In the genomic region with DNA sequence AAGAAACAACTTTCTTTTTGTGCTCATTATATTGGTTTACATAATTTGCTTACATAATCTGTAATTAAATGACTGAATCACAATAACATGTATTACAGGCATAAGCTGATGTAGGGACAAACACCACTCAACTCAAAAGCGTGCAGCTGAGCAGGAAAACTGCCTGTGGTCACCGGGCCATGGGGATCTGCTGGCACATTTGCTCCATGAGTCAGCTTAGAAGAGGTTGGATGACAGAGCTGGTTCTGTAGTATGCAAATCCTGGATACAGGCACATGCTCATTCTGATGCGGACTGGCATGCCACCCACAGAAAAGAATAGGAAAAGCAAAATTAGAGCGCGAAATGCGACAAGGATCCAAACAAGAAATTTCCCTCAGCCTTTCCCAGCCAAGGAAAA, we compare ENCODE assay signal across 8 cellular contexts.
DNase-seq lines count a peak whose midpoint lies in the region; ATAC-seq and TF ChIP-seq lines count a peak whose summit lies in the region.

No MANE protein-coding gene starts in this region.

- no peak overlapping the region for H3K14ac ChIP-seq in mesenchymal stem cell (ENCODE audit: low read length in 2 of 2)

- no peaks in the 10 kb centered on the region for H3K36me3 ChIP-seq in breast epithelium
- no peaks in the 10 kb centered on the region for H3K36me3 ChIP-seq in mesenchymal stem cell (ENCODE audit: control insufficient read depth in 1 of 2, insufficient read depth in 2 of 2, low read depth in 1 of 2, low read length in 2 of 2)

- H3K79me1 ChIP-seq in mesenchymal stem cell (replicated peaks; ENCODE audit: low read length, poor library complexity, severe bottlenecking), result no peaks in the 10 kb centered on the region

- no peak overlapping the region for H3K18ac ChIP-seq in mesenchymal stem cell (ENCODE audit: low read depth in 1 of 2, low read length in 2 of 2)

- no peak overlapping the region for H3K4ac ChIP-seq in mesenchymal stem cell (ENCODE audit: low read depth in 1 of 2, low read length in 2 of 2)

- H3K9me3 ChIP-seq in breast epithelium, result no peaks in the 10 kb centered on the region
- H3K9me3 ChIP-seq in mesenchymal stem cell (ENCODE audit: control insufficient read depth, low read length), result no peaks in the 10 kb centered on the region

- H3K23ac ChIP-seq in mesenchymal stem cell (ENCODE audit: low read length in 2 of 2), result no peak overlapping the region

- TF ChIP-seq POLR2A in breast epithelium (IDR thresholded peaks at IDR 0.05), result no peak

- H2BK120ac ChIP-seq in mesenchymal stem cell (ENCODE audit: low read depth, low read length), result no peak overlapping the region

- H3K4me1 ChIP-seq in breast epithelium (no peaks in the 10 kb centered on the region), mesenchymal stem cell (ENCODE audit: control insufficient read depth, insufficient read depth, low read depth, low read length) (peaks cover 20% of the 10 kb centered on the region)

- H2BK5ac ChIP-seq in mesenchymal stem cell (ENCODE audit: low read depth, low read length, poor library complexity, severe bottlenecking), result no peak overlapping the region

- no peak overlapping the region for H2BK15ac ChIP-seq in mesenchymal stem cell (ENCODE audit: low read depth, poor library complexity, severe bottlenecking)

- WGBS in mesenchymal stem cell, result 3% methylated on average over 3 of the region's 6 CpGs

- no peak overlapping the region for H3K4me2 ChIP-seq in mesenchymal stem cell (ENCODE audit: low read length, poor library complexity, severe bottlenecking)

- no peak overlapping the region for H4K91ac ChIP-seq in mesenchymal stem cell (ENCODE audit: low read length)

- H3K27me3 ChIP-seq in breast epithelium, result no peaks in the 10 kb centered on the region
- no peaks in the 10 kb centered on the region for H3K27me3 ChIP-seq in mesenchymal stem cell (ENCODE audit: control insufficient read depth in 1 of 2, insufficient read depth in 1 of 2, low read length in 2 of 2)

- peak overlapping the region; percentile 76 for H3K9ac ChIP-seq in mesenchymal stem cell (ENCODE audit: low read length)

- no peak overlapping the region for H2AFZ ChIP-seq in mesenchymal stem cell (ENCODE audit: low read depth, low read length)

- intact Hi-C loops in breast epithelium (cut with DNase I; ENCODE audit: low total_unique reads), result no loop called here

- TF ChIP-seq CTCF in breast epithelium (IDR thresholded peaks at IDR 0.05), result no peak

- ATAC-seq in GM18519 (IDR thresholded peaks at IDR 0.05; ENCODE audit: low FRiP score, unreplicated experiment) (no peak), GM19023 (IDR thresholded peaks at IDR 0.05; ENCODE audit: unreplicated experiment) (no peak)

- H4K8ac ChIP-seq in mesenchymal stem cell (ENCODE audit: low read length), result no peak overlapping the region

- H3K27ac ChIP-seq in breast epithelium (no peak overlapping the region), mesenchymal stem cell (ENCODE audit: low read length, poor library complexity, severe bottlenecking) (no peak overlapping the region)

- no peak overlapping the region for H3K4me3 ChIP-seq in breast epithelium
- H3K4me3 ChIP-seq in mesenchymal stem cell (ENCODE audit: insufficient read depth in 1 of 2, low read depth in 1 of 2, low read length in 2 of 2), result no peak overlapping the region

- peak; percentile 98 for DNase-seq in EH (ENCODE audit: low read depth)
- DNase-seq in MV-4-11 (lab: John Stamatoyannopoulos, UW), result peak; percentile 57
- DNase-seq in breast epithelium (ENCODE audit: low spot score in 2 of 2), result peak; percentile 31 to 63
- peak; percentile 98 for DNase-seq in mesenchymal stem cell
- DNase-seq in ecto neural progenitor cell (ENCODE audit: low spot score), result no peak
- DNase-seq in activated CD4-positive, CD25-positive, alpha-beta regulatory T cell (lab: John Stamatoyannopoulos, UW), result no peak

- H2BK12ac ChIP-seq in mesenchymal stem cell (ENCODE audit: low read length in 2 of 2), result no peak overlapping the region

- H2AK5ac ChIP-seq in mesenchymal stem cell (ENCODE audit: low read length, severe bottlenecking), result no peak overlapping the region

Comparison
In these comparisons a context has a peak if more than half of its experiments do, and no peak if none do; other contexts are left out.
1. DNase-seq: peak in EH (single experiment), MV-4-11 (single experiment), breast epithelium (2 of 2) and mesenchymal stem cell (single experiment); none in ecto neural progenitor cell (single experiment) and activated CD4-positive, CD25-positive, alpha-beta regulatory T cell (0 of 4).